ENCODE assay signal across 14 cellular contexts in the genomic region with DNA sequence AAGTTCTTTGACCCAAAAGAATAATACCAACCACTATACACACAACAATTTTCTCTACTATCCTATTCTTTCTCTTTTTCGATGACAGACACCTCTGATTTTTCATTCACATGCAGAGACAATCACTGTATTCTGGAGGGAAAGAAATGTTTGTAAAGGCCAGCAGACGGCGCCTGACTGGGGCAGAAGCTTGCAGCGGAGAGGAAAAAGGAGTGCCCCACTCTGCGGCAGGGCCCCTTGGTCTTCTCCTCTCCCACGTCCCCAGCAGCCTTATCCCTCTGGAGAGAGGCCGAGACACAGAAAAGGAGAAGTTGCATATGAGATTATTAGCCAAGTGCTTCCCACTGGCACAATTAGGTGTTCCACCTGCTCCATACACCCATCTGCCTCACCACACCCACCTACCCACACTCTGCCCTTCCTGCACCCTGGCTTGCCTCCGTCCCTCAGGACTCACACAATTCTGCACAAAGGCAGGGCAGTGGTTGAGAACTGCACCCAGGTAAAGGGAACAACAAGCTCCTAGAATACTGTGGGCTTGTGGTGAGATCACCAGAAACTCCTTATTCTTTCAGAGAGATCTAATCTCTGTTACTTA.
DNase-seq lines count a peak whose midpoint lies in the region; ATAC-seq and TF ChIP-seq lines count a peak whose summit lies in the region.
"Had no signal": no experiment of that assay in that cellular context is flagged by ENCODE, and none has a peak within 500 bp of the region (broad histone marks: within the 10 kb centered on the region; RNA-seq: fewer than 3 reads in every experiment).

No MANE protein-coding gene starts in this region.

- peaks cover 4% of the 10 kb centered on the region for H3K4me1 Mint-ChIP-seq in endothelial cell (ENCODE audit: unreplicated experiment)

- H3K4me3 ChIP-seq in psoas muscle, result no peak overlapping the region
- H3K4me3 ChIP-seq: lower lobe of right lung had no signal

- H3K36me3 Mint-ChIP-seq in endothelial cell (ENCODE audit: low read depth, unreplicated experiment), result no peaks in the 10 kb centered on the region

- H3K36me3 ChIP-seq in psoas muscle (ENCODE audit: insufficient read depth in 1 of 2, low read depth in 1 of 2), result no peaks in the 10 kb centered on the region
- H3K36me3 ChIP-seq: lower lobe of right lung had no signal

- H3K9me3 ChIP-seq in psoas muscle, result no peaks in the 10 kb centered on the region
- H3K9me3 ChIP-seq: lower lobe of right lung had no signal

- no peak overlapping the region for H3K27ac Mint-ChIP-seq in endothelial cell (ENCODE audit: unreplicated experiment)

- H3K27me3 ChIP-seq in psoas muscle (ENCODE audit: insufficient read depth in 3 of 3, low read length in 2 of 3), result peaks cover 3 to 37% (median 14%) of the 10 kb centered on the region in 3 donors

- 25 to 41% (median 25%) methylated on average over 8 of the region's 8 CpGs for WGBS in psoas muscle, 3 donors

- no peaks in the 10 kb centered on the region for H3K4me1 ChIP-seq in psoas muscle
- H3K4me1 ChIP-seq: lower lobe of right lung, parathyroid adenoma had no signal

- H3K9me3 Mint-ChIP-seq in endothelial cell (ENCODE audit: unreplicated experiment), result no peaks in the 10 kb centered on the region

- H3K4me3 Mint-ChIP-seq in endothelial cell (ENCODE audit: unreplicated experiment), result no peak overlapping the region

- no peak for ATAC-seq in HG02973 (IDR thresholded peaks at IDR 0.05; ENCODE audit: unreplicated experiment)
- no peak for ATAC-seq in psoas muscle
- ATAC-seq in HG03095 (IDR thresholded peaks at IDR 0.05; ENCODE audit: unreplicated experiment), result no peak
- ATAC-seq: lower lobe of right lung had no signal

- H3K27me3 Mint-ChIP-seq in endothelial cell (ENCODE audit: unreplicated experiment), result peaks cover 8% of the 10 kb centered on the region

- no peak overlapping the region for H3K27ac ChIP-seq in psoas muscle
- H3K27ac ChIP-seq: epithelial cell of prostate, lower lobe of right lung, parathyroid adenoma had no signal

- intact Hi-C loops in psoas muscle (cut with DNase I), result no loop called here

- no peak for TF ChIP-seq CTCF in endothelial cell (IDR thresholded peaks at IDR 0.05; ENCODE audit: unreplicated experiment)
- TF ChIP-seq CTCF in psoas muscle (IDR thresholded peaks at IDR 0.05), result no peak

- peak; percentile 52 for DNase-seq in NCI-H2171 treated with DMSO at 0.1 percent for 48 hours (lab: John Stamatoyannopoulos, UW)
- DNase-seq in NCI-H2171 (lab: John Stamatoyannopoulos, UW), result no peak
- peak; percentile 46 for DNase-seq in NCI-H748 (lab: John Stamatoyannopoulos, UW; ENCODE audit: unreplicated experiment)
- peak; percentile 28 for DNase-seq in endothelial cell (ENCODE audit: low spot score)
- peak; percentile 44 for DNase-seq in retina
- DNase-seq in psoas muscle, result no peak
- DNase-seq: ACHN; activated CD4-positive, alpha-beta T cell treated with anti-CD3 and anti-CD28 coated beads, Interleukin-2, amount 50 U/mL, for 4 hours; activated effector memory CD4-positive, alpha-beta T cell treated with anti-CD3 and anti-CD28 coated beads, Interleukin-2, amount 50 U/mL, for 16 hours; lower lobe of right lung had no signal

Comparison
In these comparisons a context has a peak if more than half of its experiments do, and no peak if none do; other contexts are left out.
1. DNase-seq: peak in NCI-H2171 treated with DMSO at 0.1 percent for 48 hours (single experiment), NCI-H748 (single experiment), endothelial cell (single experiment) and retina (single experiment); none in NCI-H2171 (single experiment) and psoas muscle (0 of 2).